In genomic region chr22:19115628-19116027, GRCh38 we compare ENCODE assay signal across 12 cellular contexts. TPM values are rescaled to one million over a fixed set of nuclear protein-coding genes. Genes with fewer than 3 reads are reported as not detected.
A peak's percentile ranks its signal among the peaks of the same experiment; 100 is the strongest.
DNase-seq lines count a peak whose midpoint lies in the region; ATAC-seq, FAIRE-seq and TF ChIP-seq lines count a peak whose summit lies in the region.
"Had no signal": no experiment of that assay in that cellular context is flagged by ENCODE, and none has a peak within 500 bp of the region (broad histone marks: within the 10 kb centered on the region; RNA-seq: fewer than 3 reads in every experiment).

No MANE protein-coding gene starts in this region.

- in situ Hi-C loops in GM13977 (cut with MboI; ENCODE audit: low pct_unique_long_range_greater_than_20kb, low sequenced_read_pairs, unreplicated experiment): no loop called here

- H3K27ac ChIP-seq in CD4-positive, alpha-beta memory T cell (ENCODE audit: low read depth, low read length): no peak overlapping the region
- no peak overlapping the region for H3K27ac ChIP-seq in vagina
- H3K27ac ChIP-seq: suprapubic skin had no signal

- no peak for FAIRE-seq in GM12891 (lab: Jason Lieb, UNC)

- peak; percentile 58 for TF ChIP-seq CTCF in GM13977 (IDR thresholded peaks at IDR 0.05; ENCODE audit: extremely low read depth, insufficient read depth, missing control alignments)
- no peak for TF ChIP-seq CTCF in WTC11 (IDR thresholded peaks at IDR 0.05)
- no peak for TF ChIP-seq CTCF in vagina (IDR thresholded peaks at IDR 0.05)

- peak in 1 of 5 donors; percentile 23 for DNase-seq in CD4-positive, alpha-beta memory T cell
- DNase-seq in GM13977 (ENCODE audit: low spot score) (peak; percentile 32), WTC11 (ENCODE audit: low spot score) (no peak), medulla oblongata (ENCODE audit: extremely low spot score) (peak; percentile 75), GM19240 (ENCODE audit: insufficient read length, low spot score) (no peak), vagina (ENCODE audit: extremely low spot score in 2 of 2) (no peak), GM12891 (ENCODE audit: insufficient read length, low spot score) (no peak)
- DNase-seq: central memory CD4-positive, alpha-beta T cell; SK-N-SH had no signal

- no peak overlapping the region for H3K4me3 ChIP-seq in CD4-positive, alpha-beta memory T cell (ENCODE audit: low read length in 2 of 2)
- no peak overlapping the region for H3K4me3 ChIP-seq in vagina
- H3K4me3 ChIP-seq: suprapubic skin had no signal

- H3K27ac Mint-ChIP-seq in CD4-positive, alpha-beta memory T cell: peak overlapping the region in 5 of 7 donors; percentile 4 to 63 (median 55)
- H3K27ac Mint-ChIP-seq in WTC11: peak overlapping the region; percentile 13

- peaks cover 58 to 82% (median 72%) of the 10 kb centered on the region in 4 donors for H3K4me1 Mint-ChIP-seq in CD4-positive, alpha-beta memory T cell
- H3K4me1 Mint-ChIP-seq in WTC11: peaks cover 24% of the 10 kb centered on the region

- H3K9me3 Mint-ChIP-seq in CD4-positive, alpha-beta memory T cell: no peaks in the 10 kb centered on the region
- H3K9me3 Mint-ChIP-seq in WTC11: no peaks in the 10 kb centered on the region
- H3K9me3 Mint-ChIP-seq: neural crest cell had no signal

- H3K4me3 Mint-ChIP-seq in CD4-positive, alpha-beta memory T cell: peak overlapping the region in 4 of 8 donors; percentile 12 to 72 (median 44)
- no peak overlapping the region for H3K4me3 Mint-ChIP-seq in WTC11

- H3K9me3 ChIP-seq in CD4-positive, alpha-beta memory T cell (ENCODE audit: control insufficient read depth in 1 of 2, low read length in 2 of 2): no peaks in the 10 kb centered on the region
- H3K9me3 ChIP-seq in vagina: no peaks in the 10 kb centered on the region
- H3K9me3 ChIP-seq: SK-N-SH, suprapubic skin had no signal

- CTCF ChIA-PET in CD4-positive, alpha-beta memory T cell (lab: Charles Lee; ENCODE audit: partially characterized antibody): interaction anchor here (1.5 to 2.4 kb wide), 3 partner anchors 9 to 183 kb away, joined by 3 to 9 read pairs (median 7); partner anchors contain the start of gene ESS2
- CTCF ChIA-PET in WTC11 (lab: Charles Lee): interaction anchor here (0.8 to 2.1 kb wide), 4 partner anchors 29 to 514 kb away, joined by 3 to 6 read pairs (median 4); partner anchors contain the start of genes ESS2 and SLC25A1

- ATAC-seq in WTC11 (peak; percentile 43; the same call in 1 of the 2 replicates), HG03139 (IDR thresholded peaks at IDR 0.05; ENCODE audit: unreplicated experiment) (no peak)

- H3K36me3 ChIP-seq in CD4-positive, alpha-beta memory T cell (ENCODE audit: insufficient read depth, low read length): peaks cover 13% of the 10 kb centered on the region
- H3K36me3 ChIP-seq in vagina: no peaks in the 10 kb centered on the region
- H3K36me3 ChIP-seq: suprapubic skin had no signal

- peaks cover 4 to 17% of the 10 kb centered on the region in 2 donors for H3K36me3 Mint-ChIP-seq in CD4-positive, alpha-beta memory T cell
- peaks cover 3% of the 10 kb centered on the region; the same call in 1 of the 2 replicates for H3K36me3 Mint-ChIP-seq in WTC11

- H3K4me1 ChIP-seq in CD4-positive, alpha-beta memory T cell (ENCODE audit: insufficient read depth, low read length): peaks cover 80% of the 10 kb centered on the region
- H3K4me1 ChIP-seq in vagina: peaks cover 81% of the 10 kb centered on the region

- no peaks in the 10 kb centered on the region for H3K27me3 Mint-ChIP-seq in CD4-positive, alpha-beta memory T cell
- H3K27me3 Mint-ChIP-seq in WTC11 (ENCODE audit: low read depth): no peaks in the 10 kb centered on the region

- TF ChIP-seq POLR2A in vagina (IDR thresholded peaks at IDR 0.05) (no peak), GM12891 (IDR thresholded peaks at IDR 0.05; ENCODE audit: low read depth, low read length) (no peak)

- POLR2A ChIA-PET in CD4-positive, alpha-beta memory T cell (lab: Charles Lee; ENCODE audit: partially characterized antibody): interaction anchor here (1.0 to 1.3 kb wide), 3 partner anchors 9 to 364 kb away, joined by 3 to 5 read pairs (median 3); partner anchors contain the start of genes CDC45 and ESS2
- POLR2A ChIA-PET in WTC11 (lab: Charles Lee): no interaction called here

- no peaks in the 10 kb centered on the region for H3K27me3 ChIP-seq in CD4-positive, alpha-beta memory T cell (ENCODE audit: insufficient read depth, low read length)
- H3K27me3 ChIP-seq in vagina: no peaks in the 10 kb centered on the region
- H3K27me3 ChIP-seq: suprapubic skin had no signal

- intact Hi-C loops in CD4-positive, alpha-beta memory T cell (cut with micrococcal nuclease): no loop called here
- intact Hi-C loops in vagina (cut with DNase I): no loop called here

TF ChIP-seq in WTC11, 78 proteins besides CTCF, POLR2A, EP300 and RAD21 (continues in another document):
- TF ChIP-seq PRRX2 (CRISPR knock-in tag; IDR thresholded peaks at IDR 0.05): no peak
- no peak for TF ChIP-seq NR1H2 (CRISPR knock-in tag; IDR thresholded peaks at IDR 0.05)
- TF ChIP-seq EMX1 (CRISPR knock-in tag; IDR thresholded peaks at IDR 0.05): no peak
- TF ChIP-seq IRF2 (CRISPR knock-in tag; IDR thresholded peaks at IDR 0.05; ENCODE audit: borderline replicate concordance, low read depth): no peak
- no peak for TF ChIP-seq ZNF512 (CRISPR knock-in tag; IDR thresholded peaks at IDR 0.05; ENCODE audit: borderline replicate concordance)
- no peak for TF ChIP-seq SP1 (CRISPR knock-in tag; conservative IDR thresholded peaks at IDR 0.05)
- TF ChIP-seq TP53 (CRISPR knock-in tag; IDR thresholded peaks at IDR 0.05): no peak
- no peak for TF ChIP-seq FOXK1 (CRISPR knock-in tag; IDR thresholded peaks at IDR 0.05)
- TF ChIP-seq MYBL2 (CRISPR knock-in tag; IDR thresholded peaks at IDR 0.05): no peak
- TF ChIP-seq ZMAT4 (CRISPR knock-in tag; IDR thresholded peaks at IDR 0.05): no peak

TF ChIP-seq in GM12891, 5 proteins besides CTCF, POLR2A, EP300 and RAD21:
- no peak for TF ChIP-seq POU2F2 (IDR thresholded peaks at IDR 0.05; ENCODE audit: low read depth, low read length)
- TF ChIP-seq TAF1 (IDR thresholded peaks at IDR 0.05; ENCODE audit: low read depth, low read length): no peak
- no peak for TF ChIP-seq SPI1 (IDR thresholded peaks at IDR 0.05; ENCODE audit: low read depth, low read length)
- no peak for TF ChIP-seq PAX5 (IDR thresholded peaks at IDR 0.05; ENCODE audit: insufficient read depth, low read length, severe bottlenecking)
- no peak for TF ChIP-seq POLR2AphosphoS5 (IDR thresholded peaks at IDR 0.05; ENCODE audit: low read depth, low read length)

RNA-seq across cellular contexts. Expression of gene DGCR2, which starts 6.6 kb away (rescaled TPM):
- 10 to 100 TPM; 61.3 to 66.7 TPM for total RNA-seq in CD4-positive, alpha-beta memory T cell
- 10 to 100 TPM; 33.1 to 52.0 TPM for polyA plus RNA-seq in CD4-positive, alpha-beta memory T cell
- total RNA-seq in WTC11 (2021) (56.8 to 64.2 TPM (median 60.3 TPM) in 3 replicates), vagina (66.3 TPM)
- 9.9 TPM for polyA plus RNA-seq in GM12891 (2012; ENCODE audit: low read depth, missing spikeins)

RNA-seq across cellular contexts. Expression of gene TSSK2, which starts 15.5 kb away (rescaled TPM):
- not detected for total RNA-seq in CD4-positive, alpha-beta memory T cell
- polyA plus RNA-seq in CD4-positive, alpha-beta memory T cell: not detected
- total RNA-seq in WTC11 (2021): not detected in 3 replicates
- not detected for total RNA-seq in vagina
- not detected for polyA plus RNA-seq in GM12891 (2012; ENCODE audit: low read depth, missing spikeins)
- total RNA-seq: neural crest cell, suprapubic skin had no signal
- polyA plus RNA-seq: SK-N-SH had no signal

RNA-seq across cellular contexts. Expression of gene ESS2, which starts 28.8 kb away (rescaled TPM):
- 10 to 100 TPM; 16.9 to 17.1 TPM for total RNA-seq in CD4-positive, alpha-beta memory T cell
- polyA plus RNA-seq in CD4-positive, alpha-beta memory T cell: 10 to 100 TPM in 1 of 2 donors, 1 to 10 TPM in 1; 5.5 to 14.2 TPM
- total RNA-seq in WTC11 (2021): 18.0 to 19.3 TPM (median 18.3 TPM) in 3 replicates
- total RNA-seq in vagina: 13.8 TPM
- 10.2 TPM for polyA plus RNA-seq in GM12891 (2012; ENCODE audit: low read depth, missing spikeins)

RNA-seq across cellular contexts. Expression of gene GSC2, which starts 34.5 kb away (rescaled TPM):
- not detected for total RNA-seq in CD4-positive, alpha-beta memory T cell
- not detected for polyA plus RNA-seq in CD4-positive, alpha-beta memory T cell
- total RNA-seq in WTC11 (2021) (0.44 to 0.68 TPM in 2 of 3 replicates, not detected in the other), vagina (not detected)
- polyA plus RNA-seq in GM12891 (2012; ENCODE audit: low read depth, missing spikeins): not detected
- total RNA-seq: neural crest cell, suprapubic skin had no signal
- polyA plus RNA-seq: SK-N-SH had no signal

Comparison
In these comparisons a context has a peak if more than half of its experiments do, and no peak if none do; other contexts are left out.
1. DNase-seq: peak in GM13977 (single experiment) and medulla oblongata (single experiment); none in WTC11 (single experiment), GM19240 (single experiment), vagina (0 of 2) and GM12891 (single experiment).